ENCODE assay signal across 1 cellular context in genomic region chr11:72872012-72872411, GRCh38.
TF ChIP-seq lines count a peak whose summit lies in the region.

No MANE protein-coding gene starts in this region.

TF ChIP-seq in GM12878, 131 proteins besides CTCF, POLR2A, EP300 and RAD21:
- TF ChIP-seq, protein P1, sequence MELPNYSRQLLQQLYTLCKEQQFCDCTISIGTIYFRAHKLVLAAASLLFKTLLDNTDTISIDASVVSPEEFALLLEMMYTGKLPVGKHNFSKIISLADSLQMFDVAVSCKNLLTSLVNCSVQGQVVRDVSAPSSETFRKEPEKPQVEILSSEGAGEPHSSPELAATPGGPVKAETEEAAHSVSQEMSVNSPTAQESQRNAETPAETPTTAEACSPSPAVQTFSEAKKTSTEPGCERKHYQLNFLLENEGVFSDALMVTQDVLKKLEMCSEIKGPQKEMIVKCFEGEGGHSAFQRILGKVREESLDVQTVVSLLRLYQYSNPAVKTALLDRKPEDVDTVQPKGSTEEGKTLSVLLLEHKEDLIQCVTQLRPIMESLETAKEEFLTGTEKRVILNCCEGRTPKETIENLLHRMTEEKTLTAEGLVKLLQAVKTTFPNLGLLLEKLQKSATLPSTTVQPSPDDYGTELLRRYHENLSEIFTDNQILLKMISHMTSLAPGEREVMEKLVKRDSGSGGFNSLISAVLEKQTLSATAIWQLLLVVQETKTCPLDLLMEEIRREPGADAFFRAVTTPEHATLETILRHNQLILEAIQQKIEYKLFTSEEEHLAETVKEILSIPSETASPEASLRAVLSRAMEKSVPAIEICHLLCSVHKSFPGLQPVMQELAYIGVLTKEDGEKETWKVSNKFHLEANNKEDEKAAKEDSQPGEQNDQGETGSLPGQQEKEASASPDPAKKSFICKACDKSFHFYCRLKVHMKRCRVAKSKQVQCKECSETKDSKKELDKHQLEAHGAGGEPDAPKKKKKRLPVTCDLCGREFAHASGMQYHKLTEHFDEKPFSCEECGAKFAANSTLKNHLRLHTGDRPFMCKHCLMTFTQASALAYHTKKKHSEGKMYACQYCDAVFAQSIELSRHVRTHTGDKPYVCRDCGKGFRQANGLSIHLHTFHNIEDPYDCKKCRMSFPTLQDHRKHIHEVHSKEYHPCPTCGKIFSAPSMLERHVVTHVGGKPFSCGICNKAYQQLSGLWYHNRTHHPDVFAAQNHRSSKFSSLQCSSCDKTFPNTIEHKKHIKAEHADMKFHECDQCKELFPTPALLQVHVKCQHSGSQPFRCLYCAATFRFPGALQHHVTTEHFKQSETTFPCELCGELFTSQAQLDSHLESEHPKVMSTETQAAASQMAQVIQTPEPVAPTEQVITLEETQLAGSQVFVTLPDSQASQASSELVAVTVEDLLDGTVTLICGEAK (IDR thresholded peaks at IDR 0.05; ENCODE audit: borderline replicate concordance) = peak; percentile 55
- TF ChIP-seq ATF7 (IDR thresholded peaks at IDR 0.05; ENCODE audit: low read depth) = no peak
